In genomic region chr1:206167350-206168029, GRCh38 we compare ENCODE assay signal across 11 cellular contexts. TPM values are rescaled to one million over a fixed set of nuclear protein-coding genes. Genes with fewer than 3 reads are reported as not detected.
A peak's percentile ranks its signal among the peaks of the same experiment; 100 is the strongest.
DNase-seq lines count a peak whose midpoint lies in the region; ATAC-seq and TF ChIP-seq lines count a peak whose summit lies in the region.
"Not testable (repeated sequence)": the region's sequence is repeated elsewhere in the genome, so short reads cannot be mapped to it uniquely, and the experiment has no call there.
"Had no signal": no experiment of that assay in that cellular context is flagged by ENCODE, and none has a peak within 500 bp of the region (broad histone marks: within the 10 kb centered on the region; RNA-seq: fewer than 3 reads in every experiment).

No MANE protein-coding gene starts in this region.

- H3K79me1 ChIP-seq in IMR-90 (ENCODE audit: low read depth in 1 of 2, low read length in 2 of 2): not testable (repeated sequence)

- CTCF ChIA-PET in Calu3 (lab: Charles Lee); IMR-90 (lab: Yijun Ruan, JAX): not testable (repeated sequence)

- not testable (repeated sequence) for H3K4me3 ChIP-seq in IMR-90 (ENCODE audit: insufficient read depth, low read depth, low read length); dorsolateral prefrontal cortex; thoracic aorta

- H2BK120ac ChIP-seq in IMR-90 (ENCODE audit: low read depth, low read length): 0 out of 2 replicates have a peak overlapping the region, but pooled peaks have one; percentile 32

- BruUV-seq in Calu3 (replicated peaks; lab: Mats Ljungman, UMichigan); IMR-90 (replicated peaks; lab: Mats Ljungman, UMichigan): not testable (repeated sequence)

- not testable (repeated sequence) for DNase-seq in Calu3; IMR-90; dorsolateral prefrontal cortex; nephron progenitor cell; thoracic aorta (ENCODE audit: low spot score)
- DNase-seq in activated CD4-positive, alpha-beta T cell treated with anti-CD3 and anti-CD28 coated beads, Interleukin-2, amount 10 ng/mL, durations not matched to agents 24 days and 14 days: peak; percentile 69
- DNase-seq in immature natural killer cell: peak in 2 of 3 donors; percentile 11

- H3K23ac ChIP-seq in IMR-90 (ENCODE audit: low read depth, low read length): not testable (repeated sequence)

- not testable (repeated sequence) for H4K91ac ChIP-seq in IMR-90 (ENCODE audit: insufficient read depth, low read depth, low read length)

- not testable (repeated sequence) for H3K4me1 ChIP-seq in IMR-90 (ENCODE audit: control insufficient read depth, insufficient read depth, low read length); thoracic aorta (ENCODE audit: control insufficient read depth in 1 of 2, low read depth in 2 of 2)

- peak; percentile 61 for ATAC-seq in GM21723 (IDR thresholded peaks at IDR 0.05; ENCODE audit: unreplicated experiment)
- ATAC-seq in IMR-90 (ENCODE audit: low read depth): peak; percentile 96
- ATAC-seq in thoracic aorta (ENCODE audit: insufficient number of reproducible peaks, low FRiP score, low read depth): peak; percentile 71

- H2AFZ ChIP-seq in IMR-90 (replicated peaks; ENCODE audit: low read length, poor library complexity): not testable (repeated sequence)

- not testable (repeated sequence) for H3K9ac ChIP-seq in IMR-90 (ENCODE audit: low read depth, low read length)

- not testable (repeated sequence) for H3K27me3 Mint-ChIP-seq in Calu3 (ENCODE audit: unreplicated experiment); activated CD4-positive, alpha-beta T cell treated with anti-CD3 and anti-CD28 coated beads, Interleukin-2, amount 10 ng/mL, durations not matched to agents 24 days and 14 days; immature natural killer cell (ENCODE audit: low read depth in 3 of 3); nephron progenitor cell (ENCODE audit: low read depth, poor library complexity)

- H3K4me1 Mint-ChIP-seq in Calu3 (ENCODE audit: low read depth, unreplicated experiment); activated CD4-positive, alpha-beta T cell treated with anti-CD3 and anti-CD28 coated beads, Interleukin-2, amount 10 ng/mL, durations not matched to agents 24 days and 14 days; immature natural killer cell; nephron progenitor cell: not testable (repeated sequence)

- not testable (repeated sequence) for H3K4me2 ChIP-seq in IMR-90 (ENCODE audit: low read depth, low read length)

- not testable (repeated sequence) for H2AK5ac ChIP-seq in IMR-90 (ENCODE audit: low read depth, low read length)

- H3K18ac ChIP-seq in IMR-90 (ENCODE audit: low read depth, low read length): not testable (repeated sequence)

- WGBS in IMR-90 (ENCODE audit: extremely low coverage in 2 of 2, insufficient read length in 1 of 2), 2 experiments: no CpG with 5 or more reads among the region's 10 CpGs

- not testable (repeated sequence) for H3K27me3 ChIP-seq in IMR-90 (ENCODE audit: control insufficient read depth, insufficient read depth, low read length); dorsolateral prefrontal cortex; thoracic aorta (replicated peaks; ENCODE audit: insufficient read depth)

- H3K56ac ChIP-seq in IMR-90 (ENCODE audit: extremely low read depth, insufficient read depth, low read length): not testable (repeated sequence)

- H2BK15ac ChIP-seq in IMR-90 (ENCODE audit: low read depth, low read length): not testable (repeated sequence)

- in situ Hi-C loops in IMR-90 (cut with MboI; ENCODE audit: low sequenced_read_pairs): not testable (repeated sequence)

- not testable (repeated sequence) for H3K4ac ChIP-seq in IMR-90 (ENCODE audit: low read depth, low read length)

- H4K8ac ChIP-seq in IMR-90 (ENCODE audit: low read depth in 2 of 2, low read length in 2 of 2): not testable (repeated sequence)

- H3K9me3 Mint-ChIP-seq in Calu3 (ENCODE audit: low read depth, unreplicated experiment); activated CD4-positive, alpha-beta T cell treated with anti-CD3 and anti-CD28 coated beads, Interleukin-2, amount 10 ng/mL, durations not matched to agents 24 days and 14 days; immature natural killer cell; nephron progenitor cell: not testable (repeated sequence)

- intact Hi-C loops in Calu3 (cut with micrococcal nuclease; ENCODE audit: unreplicated experiment); IMR-90 (cut with micrococcal nuclease); activated CD4-positive, alpha-beta T cell treated with anti-CD3 and anti-CD28 coated beads, Interleukin-2, amount 10 ng/mL, durations not matched to agents 24 days and 14 days (cut with micrococcal nuclease); dorsolateral prefrontal cortex (cut with DNase I): not testable (repeated sequence)

- H3K9me1 ChIP-seq in IMR-90 (ENCODE audit: insufficient read depth, low read length): not testable (repeated sequence)

- not testable (repeated sequence) for H3K27ac Mint-ChIP-seq in Calu3 (ENCODE audit: unreplicated experiment); activated CD4-positive, alpha-beta T cell treated with anti-CD3 and anti-CD28 coated beads, Interleukin-2, amount 10 ng/mL, durations not matched to agents 24 days and 14 days; immature natural killer cell; nephron progenitor cell

- not testable (repeated sequence) for H3K36me3 ChIP-seq in IMR-90 (ENCODE audit: control insufficient read depth, insufficient read depth, low read length); thoracic aorta

- not testable (repeated sequence) for H4K20me1 ChIP-seq in IMR-90 (ENCODE audit: insufficient read depth, low read length)

- not testable (repeated sequence) for TF ChIP-seq RAD21 in IMR-90 (IDR thresholded peaks at IDR 0.05; ENCODE audit: low read length)

- H2BK5ac ChIP-seq in IMR-90 (ENCODE audit: low read depth, low read length, poor library complexity, severe bottlenecking): not testable (repeated sequence)

- not testable (repeated sequence) for H3K9me3 ChIP-seq in IMR-90 (ENCODE audit: control insufficient read depth, insufficient read depth, low read length); thoracic aorta

- dilution Hi-C loops in IMR-90 (cut with HindIII; ENCODE audit: low sequenced_read_pairs, unreplicated experiment): not testable (repeated sequence)

- not testable (repeated sequence) for H3K14ac ChIP-seq in IMR-90 (replicated peaks; ENCODE audit: low read depth, low read length)

- POLR2A ChIA-PET in IMR-90 (lab: Charles Lee; ENCODE audit: unreplicated experiment): not testable (repeated sequence)

- H4K5ac ChIP-seq in IMR-90 (ENCODE audit: low read depth, low read length): not testable (repeated sequence)

- not testable (repeated sequence) for TF ChIP-seq POLR2A in IMR-90 (IDR thresholded peaks at IDR 0.05; ENCODE audit: low read depth, low read length)

- TF ChIP-seq CTCF in Calu3 (IDR thresholded peaks at IDR 0.05; ENCODE audit: unreplicated experiment) (peak; percentile 34), dorsolateral prefrontal cortex (IDR thresholded peaks at IDR 0.05 in 54 of 56, conservative IDR thresholded peaks at IDR 0.05 in 2 of 56; ENCODE audit: low read depth in 1 of 56, partially characterized antibody in 56 of 56) (peak in 50 of 56 donors; percentile 19 to 60 (median 42)), nephron progenitor cell (IDR thresholded peaks at IDR 0.05) (peak; percentile 22)
- not testable (repeated sequence) for TF ChIP-seq CTCF in IMR-90 (conservative IDR thresholded peaks at IDR 0.05; ENCODE audit: low read depth, low read length); thoracic aorta (IDR thresholded peaks at IDR 0.05)

- not testable (repeated sequence) for H3K4me3 Mint-ChIP-seq in Calu3 (ENCODE audit: low read depth, unreplicated experiment); activated CD4-positive, alpha-beta T cell treated with anti-CD3 and anti-CD28 coated beads, Interleukin-2, amount 10 ng/mL, durations not matched to agents 24 days and 14 days; immature natural killer cell; nephron progenitor cell

- not testable (repeated sequence) for H2AK9ac ChIP-seq in IMR-90 (replicated peaks; ENCODE audit: low read depth, low read length, poor library complexity)

- not testable (repeated sequence) for H3K36me3 Mint-ChIP-seq in Calu3 (ENCODE audit: insufficient read depth, unreplicated experiment); activated CD4-positive, alpha-beta T cell treated with anti-CD3 and anti-CD28 coated beads, Interleukin-2, amount 10 ng/mL, durations not matched to agents 24 days and 14 days (ENCODE audit: low read depth); immature natural killer cell; nephron progenitor cell (ENCODE audit: low read depth)

- not testable (repeated sequence) for H3K27ac ChIP-seq in IMR-90 (ENCODE audit: insufficient read depth, low read length); dorsolateral prefrontal cortex; thoracic aorta

- not testable (repeated sequence) for H2BK20ac ChIP-seq in IMR-90 (ENCODE audit: low read depth, low read length)

RNA-seq across cellular contexts. Expression of gene FAM72A, which starts 35.1 kb away (rescaled TPM):
- total RNA-seq in Calu3 (2022): 17.5 and 18.3 TPM in 2 replicates
- total RNA-seq in IMR-90 (2012; rRNA removed): 2.2 and 4.2 TPM in 2 replicates
- polyA plus RNA-seq in IMR-90 (2012; rRNA removed): 3.8 and 5.0 TPM in 2 replicates
- polyA plus RNA-seq in IMR-90 (2012; cell fraction: cytosol; rRNA removed): 2.3 and 2.4 TPM in 2 replicates
- polyA plus RNA-seq in IMR-90 (2012; cell fraction: nucleus; rRNA removed; ENCODE audit: low replicate concordance): 2.4 and 6.2 TPM in 2 replicates
- 29.1 and 35.5 TPM in 2 replicates for total RNA-seq in activated CD4-positive, alpha-beta T cell treated with anti-CD3 and anti-CD28 coated beads, Interleukin-2, amount 10 ng/mL, durations not matched to agents 24 days and 14 days
- 1 to 10 TPM in 115 of 120 experiments, under 1 TPM in 3, not detected in 2; 0.78 to 7.2 (median 2.9) TPM for total RNA-seq in dorsolateral prefrontal cortex
- polyA plus RNA-seq in immature natural killer cell: 1 to 10 TPM; 1.8 to 3.2 (median 2.6) TPM
- total RNA-seq in thoracic aorta: 1 to 10 TPM; 2.8 to 4.9 TPM

RNA-seq across cellular contexts. Expression of gene SRGAP2, which starts 35.9 kb away (rescaled TPM):
- total RNA-seq in Calu3 (2022) (56.7 and 70.1 TPM in 2 replicates), IMR-90 (2012; rRNA removed) (33.3 and 50.3 TPM in 2 replicates), dorsolateral prefrontal cortex (100 to 1,000 TPM in 116 of 120 experiments, 10 to 100 TPM in 4; 95.2 to 174 (median 124) TPM), thoracic aorta (10 to 100 TPM; 70.8 to 86.4 TPM)
- polyA plus RNA-seq in IMR-90 (2012; rRNA removed) (19.7 and 20.7 TPM in 2 replicates), immature natural killer cell (10 to 100 TPM in 1 of 3 donors, 1 to 10 TPM in 2; 2.7 to 21.3 (median 2.9) TPM)
- polyA plus RNA-seq in IMR-90 (2012; cell fraction: cytosol; rRNA removed): 8.1 and 12.3 TPM in 2 replicates
- 46.8 and 67.8 TPM in 2 replicates for polyA plus RNA-seq in IMR-90 (2012; cell fraction: nucleus; rRNA removed; ENCODE audit: low replicate concordance)
- total RNA-seq in activated CD4-positive, alpha-beta T cell treated with anti-CD3 and anti-CD28 coated beads, Interleukin-2, amount 10 ng/mL, durations not matched to agents 24 days and 14 days: 102 and 105 TPM in 2 replicates

RNA-seq across cellular contexts. Expression of gene AVPR1B, which starts 50.3 kb away (rescaled TPM):
- total RNA-seq in Calu3 (2022): not detected in 2 replicates
- total RNA-seq in IMR-90 (2012; rRNA removed): not detected in 2 replicates
- not detected in 2 replicates for polyA plus RNA-seq in IMR-90 (2012; rRNA removed)
- polyA plus RNA-seq in IMR-90 (2012; cell fraction: cytosol; rRNA removed): not detected in 2 replicates
- not detected in 2 replicates for polyA plus RNA-seq in IMR-90 (2012; cell fraction: nucleus; rRNA removed; ENCODE audit: low replicate concordance)
- total RNA-seq in activated CD4-positive, alpha-beta T cell treated with anti-CD3 and anti-CD28 coated beads, Interleukin-2, amount 10 ng/mL, durations not matched to agents 24 days and 14 days: not detected in 2 replicates
- total RNA-seq in dorsolateral prefrontal cortex: 1 to 10 TPM in 2 of 120 experiments, under 1 TPM in 11, not detected in 107; 0.20 to 1.4 (median 0.39) TPM
- polyA plus RNA-seq in immature natural killer cell: not detected
- not detected for total RNA-seq in thoracic aorta
- total RNA-seq: lung microvascular endothelial cell; natural killer cell treated with Interleukin-12 subunit alpha and Interleukin-12 subunit beta and Interleukin-15 and Interleukin-18, amount 100 ng/mL, for 72 hours; vagina had no signal
